1 cellular context compared by ENCODE assay signal in genomic region chr2:23393722-23394121, GRCh38.
TF ChIP-seq lines count a peak whose summit lies in the region.

No MANE protein-coding gene starts in this region.

TF ChIP-seq in GM23338, 12 proteins besides CTCF, POLR2A, EP300 and RAD21 (continued from another document):
- TF ChIP-seq, protein P1, sequence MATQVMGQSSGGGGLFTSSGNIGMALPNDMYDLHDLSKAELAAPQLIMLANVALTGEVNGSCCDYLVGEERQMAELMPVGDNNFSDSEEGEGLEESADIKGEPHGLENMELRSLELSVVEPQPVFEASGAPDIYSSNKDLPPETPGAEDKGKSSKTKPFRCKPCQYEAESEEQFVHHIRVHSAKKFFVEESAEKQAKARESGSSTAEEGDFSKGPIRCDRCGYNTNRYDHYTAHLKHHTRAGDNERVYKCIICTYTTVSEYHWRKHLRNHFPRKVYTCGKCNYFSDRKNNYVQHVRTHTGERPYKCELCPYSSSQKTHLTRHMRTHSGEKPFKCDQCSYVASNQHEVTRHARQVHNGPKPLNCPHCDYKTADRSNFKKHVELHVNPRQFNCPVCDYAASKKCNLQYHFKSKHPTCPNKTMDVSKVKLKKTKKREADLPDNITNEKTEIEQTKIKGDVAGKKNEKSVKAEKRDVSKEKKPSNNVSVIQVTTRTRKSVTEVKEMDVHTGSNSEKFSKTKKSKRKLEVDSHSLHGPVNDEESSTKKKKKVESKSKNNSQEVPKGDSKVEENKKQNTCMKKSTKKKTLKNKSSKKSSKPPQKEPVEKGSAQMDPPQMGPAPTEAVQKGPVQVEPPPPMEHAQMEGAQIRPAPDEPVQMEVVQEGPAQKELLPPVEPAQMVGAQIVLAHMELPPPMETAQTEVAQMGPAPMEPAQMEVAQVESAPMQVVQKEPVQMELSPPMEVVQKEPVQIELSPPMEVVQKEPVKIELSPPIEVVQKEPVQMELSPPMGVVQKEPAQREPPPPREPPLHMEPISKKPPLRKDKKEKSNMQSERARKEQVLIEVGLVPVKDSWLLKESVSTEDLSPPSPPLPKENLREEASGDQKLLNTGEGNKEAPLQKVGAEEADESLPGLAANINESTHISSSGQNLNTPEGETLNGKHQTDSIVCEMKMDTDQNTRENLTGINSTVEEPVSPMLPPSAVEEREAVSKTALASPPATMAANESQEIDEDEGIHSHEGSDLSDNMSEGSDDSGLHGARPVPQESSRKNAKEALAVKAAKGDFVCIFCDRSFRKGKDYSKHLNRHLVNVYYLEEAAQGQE (IDR thresholded peaks at IDR 0.05; ENCODE audit: unreplicated experiment), result no peak
- no peak for TF ChIP-seq CREB1 (CRISPR knock-in tag; IDR thresholded peaks at IDR 0.05; ENCODE audit: low read depth)
- no peak for TF ChIP-seq ZNF114 (CRISPR knock-in tag; IDR thresholded peaks at IDR 0.05)
- no peak for TF ChIP-seq STAT1 (IDR thresholded peaks at IDR 0.05; ENCODE audit: unreplicated experiment)
- TF ChIP-seq POLR2AphosphoS5 (IDR thresholded peaks at IDR 0.05; ENCODE audit: low read depth), result no peak
- no peak for TF ChIP-seq JUNB (IDR thresholded peaks at IDR 0.05; ENCODE audit: unreplicated experiment)
